16 cellular contexts compared by ENCODE assay signal in the genomic region with DNA sequence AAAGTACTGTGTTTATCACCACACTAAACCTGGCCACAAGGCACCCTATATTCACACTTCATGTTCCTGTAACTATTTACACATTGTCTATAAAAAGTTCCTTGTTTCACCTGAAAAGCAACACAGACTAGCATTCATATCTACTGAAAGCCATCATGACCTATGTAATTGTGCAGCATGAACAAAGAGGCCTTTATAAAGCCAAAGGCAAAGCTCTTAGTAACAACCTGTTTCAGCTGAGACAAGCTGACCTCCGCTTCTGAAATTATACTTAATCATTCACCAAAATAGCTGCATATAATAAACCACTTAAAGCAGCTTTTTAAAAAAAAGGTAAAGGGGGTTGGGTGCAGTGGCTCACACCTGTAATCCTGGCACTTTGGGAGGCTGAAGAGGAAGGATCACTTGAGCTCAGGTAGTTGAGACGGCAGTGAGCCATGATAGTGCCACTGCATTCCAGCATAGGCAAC.
DNase-seq lines count a peak whose midpoint lies in the region; ATAC-seq and TF ChIP-seq lines count a peak whose summit lies in the region.
"Had no signal": no experiment of that assay in that cellular context is flagged by ENCODE, and none has a peak within 500 bp of the region (broad histone marks: within the 10 kb centered on the region; RNA-seq: fewer than 3 reads in every experiment).

No MANE protein-coding gene starts in this region.

- H3K27ac Mint-ChIP-seq in activated T-cell treated with anti-CD3 and anti-CD28 coated beads, Interleukin-2, amount 50 U/mL, for 72 hours = peak overlapping the region; percentile 54

- H3K4me3 ChIP-seq in suprapubic skin = no peak overlapping the region
- H3K4me3 ChIP-seq: upper lobe of left lung had no signal

- no peak for DNase-seq in activated T-cell treated with anti-CD3 and anti-CD28 coated beads, Interleukin-2, amount 50 U/mL, for 72 hours
- no peak for DNase-seq in activated T-cell treated with anti-CD3 and anti-CD28 coated beads for 4 hours
- peak; percentile 1 for DNase-seq in NCI-H774 (lab: John Stamatoyannopoulos, UW)
- DNase-seq in left lobe of liver (ENCODE audit: low spot score) = no peak
- DNase-seq in suprapubic skin (ENCODE audit: low spot score in 2 of 2) = no peak
- no peak for DNase-seq in Kasumi-1 (lab: John Stamatoyannopoulos, UW)
- DNase-seq: amygdala; effector CD8-positive, alpha-beta T cell; glutamatergic neuron; NCI-H1694 treated with DMSO at 0.1 percent for 48 hours; right cardiac atrium; T-helper 9 cell had no signal

- H3K27ac ChIP-seq in suprapubic skin = peak overlapping the region; percentile 23
- H3K27ac ChIP-seq: upper lobe of left lung had no signal

- peaks cover 4 to 6% of the 10 kb centered on the region in 2 donors for H3K36me3 Mint-ChIP-seq in activated T-cell treated with anti-CD3 and anti-CD28 coated beads, Interleukin-2, amount 50 U/mL, for 72 hours (ENCODE audit: insufficient read depth in 2 of 2)

- TF ChIP-seq EP300 in suprapubic skin (IDR thresholded peaks at IDR 0.05) = no peak

- no peaks in the 10 kb centered on the region for H3K4me1 ChIP-seq in suprapubic skin

- no peak overlapping the region for H3K4me3 Mint-ChIP-seq in activated T-cell treated with anti-CD3 and anti-CD28 coated beads, Interleukin-2, amount 50 U/mL, for 72 hours

- H3K27me3 Mint-ChIP-seq in activated T-cell treated with anti-CD3 and anti-CD28 coated beads, Interleukin-2, amount 50 U/mL, for 72 hours (ENCODE audit: low read depth) = no peaks in the 10 kb centered on the region

- H3K9me3 Mint-ChIP-seq in activated T-cell treated with anti-CD3 and anti-CD28 coated beads, Interleukin-2, amount 50 U/mL, for 72 hours = peaks cover 0 to 5% of the 10 kb centered on the region in 2 donors

- no peaks in the 10 kb centered on the region for H3K27me3 ChIP-seq in suprapubic skin
- H3K27me3 ChIP-seq: upper lobe of left lung had no signal

- H3K36me3 ChIP-seq in suprapubic skin = no peaks in the 10 kb centered on the region
- H3K36me3 ChIP-seq: upper lobe of left lung had no signal

- no peaks in the 10 kb centered on the region for H3K4me1 Mint-ChIP-seq in activated T-cell treated with anti-CD3 and anti-CD28 coated beads, Interleukin-2, amount 50 U/mL, for 72 hours (ENCODE audit: low read depth)

- TF ChIP-seq POLR2A in suprapubic skin (IDR thresholded peaks at IDR 0.05) = no peak

- no peak for ATAC-seq in activated T-cell treated with anti-CD3 and anti-CD28 coated beads, Interleukin-2, amount 50 U/mL, for 72 hours (replicated peaks in 1 of 2)
- ATAC-seq in left lobe of liver = peak; percentile 49
- no peak for ATAC-seq in GM18870 (IDR thresholded peaks at IDR 0.05; ENCODE audit: unreplicated experiment)
- ATAC-seq in HG03196 (IDR thresholded peaks at IDR 0.05; ENCODE audit: unreplicated experiment) = no peak
- ATAC-seq: Panc1, right cardiac atrium had no signal

- TF ChIP-seq CTCF in suprapubic skin (IDR thresholded peaks at IDR 0.05) = no peak

- 89% methylated on average over 2 of the region's 2 CpGs for WGBS in suprapubic skin

- H3K9me3 ChIP-seq in suprapubic skin = no peaks in the 10 kb centered on the region
- H3K9me3 ChIP-seq: upper lobe of left lung had no signal
